Comparison of ENCODE assay signal across 8 cellular contexts in genomic region chr16:88264641-88265285, GRCh38.
DNase-seq lines count a peak whose midpoint lies in the region; ATAC-seq and TF ChIP-seq lines count a peak whose summit lies in the region.

No MANE protein-coding gene starts in this region.

- H3K27me3 ChIP-seq in BLaER1 (peaks cover 24% of the 10 kb centered on the region), mucosa of stomach (ENCODE audit: control insufficient read depth, insufficient read depth, low read length) (peaks cover 16% of the 10 kb centered on the region)

- H3K36me3 ChIP-seq in BLaER1: no peaks in the 10 kb centered on the region
- no peaks in the 10 kb centered on the region for H3K36me3 ChIP-seq in mucosa of stomach (ENCODE audit: control insufficient read depth, insufficient read depth, low read length)

- peak; percentile 5 for DNase-seq in KBM-7
- peak; percentile 84 for DNase-seq in activated CD8-positive, alpha-beta memory T cell treated with anti-CD3 and anti-CD28 coated beads for 24 hours
- peak; percentile 80 for DNase-seq in epithelial cell of esophagus (ENCODE audit: low read depth)
- peak; percentile 70 to 92 for DNase-seq in stimulated activated effector memory CD8-positive, alpha-beta T cell treated with anti-CD3 and anti-CD28 coated beads, Interleukin-12 subunit alpha, Interleukin-12 subunit beta, amount 100 ng/mL, for 72 hours (ENCODE audit: low spot score in 2 of 2)
- DNase-seq in HuH-7.5 (ENCODE audit: low spot score): no peak

- H3K9me3 ChIP-seq in BLaER1: no peaks in the 10 kb centered on the region
- no peaks in the 10 kb centered on the region for H3K9me3 ChIP-seq in mucosa of stomach (ENCODE audit: control insufficient read depth, low read length)

- TF ChIP-seq CTCF in epithelial cell of esophagus (IDR thresholded peaks at IDR 0.05; ENCODE audit: insufficient read depth, low read depth, low read length, missing control alignments): no peak

- peak overlapping the region; percentile 85 for H3K27ac Mint-ChIP-seq in stimulated activated effector memory CD8-positive, alpha-beta T cell treated with anti-CD3 and anti-CD28 coated beads, Interleukin-12 subunit alpha, Interleukin-12 subunit beta, amount 100 ng/mL, for 72 hours

- peak overlapping the region; percentile 50 for H3K4me2 ChIP-seq in BLaER1

- ATAC-seq in GM21447 (IDR thresholded peaks at IDR 0.05; ENCODE audit: unreplicated experiment): peak; percentile 53
- ATAC-seq in stimulated activated effector memory CD8-positive, alpha-beta T cell treated with anti-CD3 and anti-CD28 coated beads, Interleukin-12 subunit alpha, Interleukin-12 subunit beta, amount 100 ng/mL, for 72 hours: peak; percentile 92

- H3K4me1 ChIP-seq in BLaER1 (peaks cover 48% of the 10 kb centered on the region), mucosa of stomach (ENCODE audit: control insufficient read depth, insufficient read depth, low read length) (peaks cover 15% of the 10 kb centered on the region)

- H3K4me3 ChIP-seq in BLaER1: no peak overlapping the region
- no peak overlapping the region for H3K4me3 ChIP-seq in epithelial cell of esophagus (ENCODE audit: low read length)
- H3K4me3 ChIP-seq in mucosa of stomach (ENCODE audit: low read length): peak overlapping the region; percentile 14

- H3K4me1 Mint-ChIP-seq in stimulated activated effector memory CD8-positive, alpha-beta T cell treated with anti-CD3 and anti-CD28 coated beads, Interleukin-12 subunit alpha, Interleukin-12 subunit beta, amount 100 ng/mL, for 72 hours: peaks cover 26% of the 10 kb centered on the region

- H3K9me3 Mint-ChIP-seq in stimulated activated effector memory CD8-positive, alpha-beta T cell treated with anti-CD3 and anti-CD28 coated beads, Interleukin-12 subunit alpha, Interleukin-12 subunit beta, amount 100 ng/mL, for 72 hours: no peaks in the 10 kb centered on the region

- H4K20me1 ChIP-seq in BLaER1: no peaks in the 10 kb centered on the region

- H3K9ac ChIP-seq in BLaER1 (no peak overlapping the region), mucosa of stomach (ENCODE audit: low read length) (peak overlapping the region; percentile 59)

- in situ Hi-C loops in KBM-7 (cut with MboI; ENCODE audit: low pct_unique_long_range_greater_than_20kb, low sequenced_read_pairs): no loop called here

- H3K27ac ChIP-seq in BLaER1: no peak overlapping the region

- no peaks in the 10 kb centered on the region for H3K36me3 Mint-ChIP-seq in stimulated activated effector memory CD8-positive, alpha-beta T cell treated with anti-CD3 and anti-CD28 coated beads, Interleukin-12 subunit alpha, Interleukin-12 subunit beta, amount 100 ng/mL, for 72 hours

- H3K4me3 Mint-ChIP-seq in stimulated activated effector memory CD8-positive, alpha-beta T cell treated with anti-CD3 and anti-CD28 coated beads, Interleukin-12 subunit alpha, Interleukin-12 subunit beta, amount 100 ng/mL, for 72 hours: peak overlapping the region; percentile 63
